ENCODE assay signal across 16 cellular contexts in genomic region chr11:87473174-87473573, GRCh38.
DNase-seq lines count a peak whose midpoint lies in the region; ATAC-seq and TF ChIP-seq lines count a peak whose summit lies in the region.
"Had no signal": no experiment of that assay in that cellular context is flagged by ENCODE, and none has a peak within 500 bp of the region (broad histone marks: within the 10 kb centered on the region; RNA-seq: fewer than 3 reads in every experiment).

No MANE protein-coding gene starts in this region.

- no peak for TF ChIP-seq CTCF in MCF 10A (IDR thresholded peaks at IDR 0.05; ENCODE audit: unreplicated experiment)
- no peak for TF ChIP-seq CTCF in breast epithelium (IDR thresholded peaks at IDR 0.05)
- no peak for TF ChIP-seq CTCF in fibroblast of villous mesenchyme (IDR thresholded peaks at IDR 0.05; ENCODE audit: insufficient read depth, low read depth, low read length)
- no peak for TF ChIP-seq CTCF in testis (IDR thresholded peaks at IDR 0.05)

- no peak overlapping the region for H3K27ac Mint-ChIP-seq in MCF 10A (ENCODE audit: low read depth, unreplicated experiment)
- H3K27ac Mint-ChIP-seq in activated CD8-positive, alpha-beta memory T cell treated with anti-CD3 and anti-CD28 coated beads, Interleukin-2, amount 10 ng/mL, durations not matched to agents 7 days and 5 days = no peak overlapping the region
- H3K27ac Mint-ChIP-seq: activated CD8-positive, alpha-beta T cell treated with anti-CD3 and anti-CD28 coated beads for 36 hours; activated naive CD8-positive, alpha-beta T cell; naive B cell; T-helper 1 cell treated with Interleukin-12 subunit alpha and Interleukin-12 subunit beta and Interleukin-4 antibody, amounts not matched to agents 30 μg/mL and 1 μg/mL, for 36 hours had no signal

- H3K27me3 ChIP-seq in breast epithelium (no peaks in the 10 kb centered on the region), testis (no peaks in the 10 kb centered on the region)
- H3K27me3 ChIP-seq: sigmoid colon, transverse colon had no signal

- peak; percentile 50 for DNase-seq in MCF 10A (ENCODE audit: unreplicated experiment)
- no peak for DNase-seq in breast epithelium (ENCODE audit: low spot score in 2 of 2)
- DNase-seq in SW 1271 (lab: John Stamatoyannopoulos, UW) = peak; percentile 29 to 58
- DNase-seq in fibroblast of villous mesenchyme (ENCODE audit: low read depth) = peak; percentile 3
- peak; percentile 45 for DNase-seq in stromal cell of bone marrow (ENCODE audit: low read depth)
- no peak for DNase-seq in activated CD8-positive, alpha-beta memory T cell treated with anti-CD3 and anti-CD28 coated beads, Interleukin-2, amount 10 ng/mL, durations not matched to agents 7 days and 5 days
- no peak for DNase-seq in testis
- no peak for DNase-seq in NCI-H345 treated with DMSO at 0.1 percent for 48 hours (lab: John Stamatoyannopoulos, UW; ENCODE audit: unreplicated experiment)
- DNase-seq: activated CD8-positive, alpha-beta T cell treated with anti-CD3 and anti-CD28 coated beads for 36 hours; effector CD8-positive, alpha-beta T cell; naive B cell; NCI-H146; sigmoid colon; transverse colon had no signal

- no TSS peak for BruUV-seq in MCF 10A (replicated peaks; lab: Mats Ljungman, UMichigan)

- no peaks in the 10 kb centered on the region for H3K27me3 Mint-ChIP-seq in MCF 10A (ENCODE audit: insufficient read depth, unreplicated experiment)
- no peaks in the 10 kb centered on the region for H3K27me3 Mint-ChIP-seq in activated CD8-positive, alpha-beta memory T cell treated with anti-CD3 and anti-CD28 coated beads, Interleukin-2, amount 10 ng/mL, durations not matched to agents 7 days and 5 days
- H3K27me3 Mint-ChIP-seq: activated CD8-positive, alpha-beta T cell treated with anti-CD3 and anti-CD28 coated beads for 36 hours; activated naive CD8-positive, alpha-beta T cell had no signal

- TF ChIP-seq POLR2A in breast epithelium (IDR thresholded peaks at IDR 0.05) = no peak
- TF ChIP-seq POLR2A in testis (IDR thresholded peaks at IDR 0.05) = no peak

- no peak overlapping the region for H3K4me3 Mint-ChIP-seq in MCF 10A (ENCODE audit: unreplicated experiment)
- no peak overlapping the region for H3K4me3 Mint-ChIP-seq in activated CD8-positive, alpha-beta memory T cell treated with anti-CD3 and anti-CD28 coated beads, Interleukin-2, amount 10 ng/mL, durations not matched to agents 7 days and 5 days
- H3K4me3 Mint-ChIP-seq: activated CD8-positive, alpha-beta T cell treated with anti-CD3 and anti-CD28 coated beads for 36 hours; activated naive CD8-positive, alpha-beta T cell; naive B cell; T-helper 1 cell treated with Interleukin-12 subunit alpha and Interleukin-12 subunit beta and Interleukin-4 antibody, amounts not matched to agents 30 μg/mL and 1 μg/mL, for 36 hours had no signal

- H3K36me3 ChIP-seq in breast epithelium (no peaks in the 10 kb centered on the region), testis (ENCODE audit: low read depth, missing control alignments) (no peaks in the 10 kb centered on the region)
- H3K36me3 ChIP-seq: sigmoid colon, transverse colon had no signal

- H3K9me3 Mint-ChIP-seq in MCF 10A (ENCODE audit: unreplicated experiment) = no peaks in the 10 kb centered on the region
- H3K9me3 Mint-ChIP-seq in activated CD8-positive, alpha-beta memory T cell treated with anti-CD3 and anti-CD28 coated beads, Interleukin-2, amount 10 ng/mL, durations not matched to agents 7 days and 5 days (ENCODE audit: low read depth) = peaks cover 2% of the 10 kb centered on the region
- H3K9me3 Mint-ChIP-seq: activated CD8-positive, alpha-beta T cell treated with anti-CD3 and anti-CD28 coated beads for 36 hours; T-helper 1 cell treated with Interleukin-12 subunit alpha and Interleukin-12 subunit beta and Interleukin-4 antibody, amounts not matched to agents 30 μg/mL and 1 μg/mL, for 36 hours had no signal

- intact Hi-C loops in MCF 10A (cut with micrococcal nuclease) (no loop called here), breast epithelium (cut with DNase I; ENCODE audit: low total_unique reads) (no loop called here), testis (cut with DNase I; ENCODE audit: low total_unique reads) (no loop called here)

- H3K27ac ChIP-seq in breast epithelium (no peak overlapping the region), testis (no peak overlapping the region)
- H3K27ac ChIP-seq: sigmoid colon, transverse colon had no signal

- H3K4me1 ChIP-seq in breast epithelium (no peaks in the 10 kb centered on the region), testis (no peaks in the 10 kb centered on the region)
- H3K4me1 ChIP-seq: sigmoid colon, transverse colon had no signal

- no peaks in the 10 kb centered on the region for H3K36me3 Mint-ChIP-seq in MCF 10A (ENCODE audit: insufficient read depth, unreplicated experiment)
- H3K36me3 Mint-ChIP-seq in activated CD8-positive, alpha-beta memory T cell treated with anti-CD3 and anti-CD28 coated beads, Interleukin-2, amount 10 ng/mL, durations not matched to agents 7 days and 5 days = no peaks in the 10 kb centered on the region
- H3K36me3 Mint-ChIP-seq: activated naive CD8-positive, alpha-beta T cell; naive B cell had no signal

- no peak overlapping the region for H3K4me3 ChIP-seq in breast epithelium
- no peak overlapping the region for H3K4me3 ChIP-seq in fibroblast of villous mesenchyme (ENCODE audit: low read depth, low read length)
- H3K4me3 ChIP-seq in testis = no peak overlapping the region
- H3K4me3 ChIP-seq: sigmoid colon, transverse colon had no signal

- CTCF ChIA-PET in MCF 10A (lab: Yijun Ruan, JAX) = interaction anchor here (0.6 to 2.5 kb wide), 6 partner anchors 17 to 1414 kb away, joined by 3 to 11 read pairs (median 3); no protein-coding TSS in a partner anchor
- CTCF ChIA-PET in activated CD8-positive, alpha-beta memory T cell treated with anti-CD3 and anti-CD28 coated beads, Interleukin-2, amount 10 ng/mL, durations not matched to agents 7 days and 5 days (lab: Charles Lee) = no interaction called here

- WGBS in testis, 2 donors = 88 to 90% methylated on average over 1 of the region's 1 CpG

- peaks cover 6% of the 10 kb centered on the region for H3K4me1 Mint-ChIP-seq in MCF 10A (ENCODE audit: insufficient read depth, unreplicated experiment)
- H3K4me1 Mint-ChIP-seq in activated CD8-positive, alpha-beta memory T cell treated with anti-CD3 and anti-CD28 coated beads, Interleukin-2, amount 10 ng/mL, durations not matched to agents 7 days and 5 days = no peaks in the 10 kb centered on the region
- H3K4me1 Mint-ChIP-seq: naive B cell had no signal

- H3K9me3 ChIP-seq in breast epithelium = no peaks in the 10 kb centered on the region
- no peaks in the 10 kb centered on the region for H3K9me3 ChIP-seq in testis
- H3K9me3 ChIP-seq: sigmoid colon, transverse colon had no signal

- POLR2A ChIA-PET in MCF 10A (lab: Yijun Ruan, JAX) = interaction anchor here (0.5 to 0.6 kb wide), 2 partner anchors 9 to 112 kb away, joined by 3 to 4 read pairs; no protein-coding TSS in a partner anchor

- no peak for ATAC-seq in activated CD8-positive, alpha-beta memory T cell treated with anti-CD3 and anti-CD28 coated beads, Interleukin-2, amount 10 ng/mL, durations not matched to agents 7 days and 5 days
- ATAC-seq: activated CD8-positive, alpha-beta T cell treated with anti-CD3 and anti-CD28 coated beads for 36 hours had no signal

Comparison
In these comparisons a context has a peak if more than half of its experiments do, and no peak if none do; other contexts are left out.
1. DNase-seq: peak in MCF 10A (single experiment), SW 1271 (2 of 2), fibroblast of villous mesenchyme (single experiment) and stromal cell of bone marrow (single experiment); none in breast epithelium (0 of 2), activated CD8-positive, alpha-beta memory T cell treated with anti-CD3 and anti-CD28 coated beads, Interleukin-2, amount 10 ng/mL, durations not matched to agents 7 days and 5 days (single experiment), testis (single experiment) and NCI-H345 treated with DMSO at 0.1 percent for 48 hours (single experiment).